ENCODE assay signal across 9 cellular contexts in the genomic region with DNA sequence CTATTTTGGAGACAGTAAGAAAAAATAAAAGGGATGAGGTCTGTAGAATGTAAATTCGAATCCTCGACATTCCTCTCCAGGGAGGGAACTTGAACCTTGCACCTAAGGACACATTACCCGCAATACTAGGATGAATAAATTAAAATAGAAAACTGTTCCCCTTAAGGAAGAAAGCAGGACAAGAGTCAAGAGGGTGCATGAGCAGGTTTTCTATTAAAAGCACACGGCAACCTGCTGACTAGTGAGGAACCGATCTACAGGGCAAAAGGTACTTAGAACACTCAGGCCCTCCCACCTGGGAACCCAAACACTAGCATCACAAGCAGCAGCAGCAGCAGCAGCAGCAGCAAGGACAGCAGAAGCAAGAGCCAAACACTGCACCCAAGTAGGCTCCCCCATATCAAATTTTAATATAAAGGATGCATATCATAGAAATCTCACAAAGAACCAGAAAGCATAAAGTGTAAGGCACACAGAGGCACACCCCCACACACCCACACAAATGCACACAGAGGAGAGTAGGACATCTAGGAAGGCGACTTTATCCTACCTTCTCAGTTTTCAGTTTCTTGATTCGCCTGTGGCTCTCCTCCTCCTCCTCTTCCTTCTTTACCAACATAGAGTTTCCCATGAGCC. TPM values are rescaled to one million over a fixed set of nuclear protein-coding genes. Genes with fewer than 3 reads are reported as not detected.
DNase-seq lines count a peak whose midpoint lies in the region; ATAC-seq and TF ChIP-seq lines count a peak whose summit lies in the region.
"Had no signal": no experiment of that assay in that cellular context is flagged by ENCODE, and none has a peak within 500 bp of the region (broad histone marks: within the 10 kb centered on the region; RNA-seq: fewer than 3 reads in every experiment).

No MANE protein-coding gene starts in this region.

- H3F3A ChIP-seq in SU-DHL-6 (ENCODE audit: insufficient read depth) = peaks cover 74% of the 10 kb centered on the region

- DNase-seq in islet precursor cell (peak; percentile 63), suprapubic skin (ENCODE audit: low spot score in 2 of 2) (no peak)
- no peak for DNase-seq in activated T-cell treated with anti-CD3 and anti-CD28 coated beads, Interleukin-2, amount 50 U/mL, for 1 hour
- no peak for DNase-seq in stimulated activated CD4-positive, alpha-beta T cell treated with anti-CD3 and anti-CD28 coated beads, Interleukin-1b, Interleukin-23, amount 100 ng/mL, for 48 hours
- DNase-seq: activated naive CD8-positive, alpha-beta T cell treated with anti-CD3 and anti-CD28 coated beads, Interleukin-2, amount 10 ng/mL, durations not matched to agents 7 days and 5 days had no signal

- CTCF ChIA-PET in HEK293 (lab: Yijun Ruan, JAX) = no interaction called here

- H3K27ac ChIP-seq in HEK293 (ENCODE audit: extremely low read depth, low read depth, low read length) (peak overlapping the region; percentile 99), SU-DHL-6 (ENCODE audit: low read depth, low read length) (peak overlapping the region; percentile 98), suprapubic skin (peak overlapping the region; percentile 88)

- H3K9me3 ChIP-seq in HEK293 (ENCODE audit: control insufficient read depth, insufficient read depth, low read depth, low read length) (no peaks in the 10 kb centered on the region), SU-DHL-6 (ENCODE audit: insufficient read depth, low read length) (no peaks in the 10 kb centered on the region), suprapubic skin (no peaks in the 10 kb centered on the region)

- TF ChIP-seq EP300 in suprapubic skin (IDR thresholded peaks at IDR 0.05) = no peak

- H3K4me1 ChIP-seq in HEK293 (ENCODE audit: control insufficient read depth, insufficient read depth, low read length) (peaks cover 34% of the 10 kb centered on the region), suprapubic skin (peaks cover 66% of the 10 kb centered on the region)

- no peaks in the 10 kb centered on the region for H3K36me3 ChIP-seq in HEK293 (ENCODE audit: control insufficient read depth in 2 of 2, insufficient read depth in 1 of 2, low read length in 2 of 2)
- no peaks in the 10 kb centered on the region; the same call in 1 of the 2 replicates for H3K36me3 ChIP-seq in SU-DHL-6 (ENCODE audit: low read length)
- H3K36me3 ChIP-seq in suprapubic skin = no peaks in the 10 kb centered on the region

- peaks cover 77% of the 10 kb centered on the region for H3K79me2 ChIP-seq in SU-DHL-6 (ENCODE audit: insufficient read depth, low read length)

- peak overlapping the region; percentile 89 for H3K9ac ChIP-seq in SU-DHL-6 (ENCODE audit: low read length)

- peak overlapping the region; percentile 82 for H3K4me3 ChIP-seq in HEK293 (ENCODE audit: low read depth, low read length)
- peak overlapping the region; percentile 88 for H3K4me3 ChIP-seq in SU-DHL-6 (ENCODE audit: insufficient read depth, low read length, poor library complexity, severe bottlenecking)
- peak overlapping the region; percentile 53 for H3K4me3 ChIP-seq in suprapubic skin

- no peaks in the 10 kb centered on the region for H3K27me3 ChIP-seq in SU-DHL-6 (ENCODE audit: low read length)
- peaks cover 10% of the 10 kb centered on the region for H3K27me3 ChIP-seq in suprapubic skin

- no peak for TF ChIP-seq POLR2A in suprapubic skin (IDR thresholded peaks at IDR 0.05)

- H3K4me2 ChIP-seq in SU-DHL-6 (ENCODE audit: low read depth, low read length, poor library complexity, severe bottlenecking) = peak overlapping the region; percentile 96

- POLR2A ChIA-PET in HEK293 (lab: Yijun Ruan, JAX) = interaction anchor here (0.7 kb wide), 1 partner anchor 115 kb away, joined by 3 read pairs; no protein-coding TSS in a partner anchor

- H3K9me2 ChIP-seq in SU-DHL-6 (replicated peaks; ENCODE audit: insufficient read depth, low read length) = no peaks in the 10 kb centered on the region

- no peak for ATAC-seq in HG03039 (IDR thresholded peaks at IDR 0.05; ENCODE audit: unreplicated experiment)
- no peak for ATAC-seq in HG03097 (IDR thresholded peaks at IDR 0.05; ENCODE audit: low FRiP score, unreplicated experiment)

- WGBS in suprapubic skin = 43% methylated on average over 7 of the region's 7 CpGs

- no peak overlapping the region for H2AFZ ChIP-seq in SU-DHL-6 (ENCODE audit: low read depth, low read length, severe bottlenecking)

- TF ChIP-seq CTCF in HEK293 (tag by site-specific recombination; IDR thresholded peaks at IDR 0.05) (no peak), SU-DHL-6 (IDR thresholded peaks at IDR 0.05; ENCODE audit: insufficient read depth, low read length, poor library complexity, severe bottlenecking) (no peak), suprapubic skin (IDR thresholded peaks at IDR 0.05) (no peak)

- no peaks in the 10 kb centered on the region for H4K20me1 ChIP-seq in SU-DHL-6 (ENCODE audit: low read depth, low read length)

TF ChIP-seq in HEK293, 187 proteins besides CTCF, POLR2A, EP300 and RAD21 (continues in another document):
- TF ChIP-seq ZNF433 (tag by site-specific recombination; IDR thresholded peaks at IDR 0.05; ENCODE audit: low read depth) (no peak), ZNF175 (tag by site-specific recombination; IDR thresholded peaks at IDR 0.05) (no peak), ZBTB1 (tag by site-specific recombination; IDR thresholded peaks at IDR 0.05) (no peak), YY1 (tag by site-specific recombination; IDR thresholded peaks at IDR 0.05) (no peak), KLF1 (tag by site-specific recombination; IDR thresholded peaks at IDR 0.05) (peak; percentile 15; the same call in 1 of the 2 replicates), ZNF174 (tag by site-specific recombination; IDR thresholded peaks at IDR 0.05) (no peak), ZSCAN23 (tag by site-specific recombination; IDR thresholded peaks at IDR 0.05) (no peak)
- TF ChIP-seq, protein P1, sequence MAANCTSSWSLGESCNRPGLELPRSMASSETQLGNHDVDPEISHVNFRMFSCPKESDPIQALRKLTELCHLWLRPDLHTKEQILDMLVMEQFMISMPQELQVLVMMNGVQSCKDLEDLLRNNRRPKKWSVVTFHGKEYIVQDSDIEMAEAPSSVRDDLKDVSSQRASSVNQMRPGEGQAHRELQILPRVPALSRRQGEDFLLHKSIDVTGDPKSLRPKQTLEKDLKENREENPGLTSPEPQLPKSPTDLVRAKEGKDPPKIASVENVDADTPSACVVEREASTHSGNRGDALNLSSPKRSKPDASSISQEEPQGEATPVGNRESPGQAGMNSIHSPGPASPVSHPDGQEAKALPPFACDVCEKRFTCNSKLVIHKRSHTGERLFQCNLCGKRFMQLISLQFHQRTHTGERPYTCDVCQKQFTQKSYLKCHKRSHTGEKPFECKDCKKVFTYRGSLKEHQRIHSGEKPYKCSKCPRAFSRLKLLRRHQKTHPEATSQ (tag by site-specific recombination; IDR thresholded peaks at IDR 0.05) = no peak
- TF ChIP-seq, protein P2, sequence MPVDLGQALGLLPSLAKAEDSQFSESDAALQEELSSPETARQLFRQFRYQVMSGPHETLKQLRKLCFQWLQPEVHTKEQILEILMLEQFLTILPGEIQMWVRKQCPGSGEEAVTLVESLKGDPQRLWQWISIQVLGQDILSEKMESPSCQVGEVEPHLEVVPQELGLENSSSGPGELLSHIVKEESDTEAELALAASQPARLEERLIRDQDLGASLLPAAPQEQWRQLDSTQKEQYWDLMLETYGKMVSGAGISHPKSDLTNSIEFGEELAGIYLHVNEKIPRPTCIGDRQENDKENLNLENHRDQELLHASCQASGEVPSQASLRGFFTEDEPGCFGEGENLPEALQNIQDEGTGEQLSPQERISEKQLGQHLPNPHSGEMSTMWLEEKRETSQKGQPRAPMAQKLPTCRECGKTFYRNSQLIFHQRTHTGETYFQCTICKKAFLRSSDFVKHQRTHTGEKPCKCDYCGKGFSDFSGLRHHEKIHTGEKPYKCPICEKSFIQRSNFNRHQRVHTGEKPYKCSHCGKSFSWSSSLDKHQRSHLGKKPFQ (tag by site-specific recombination; IDR thresholded peaks at IDR 0.05) = no peak
- TF ChIP-seq, protein P3, sequence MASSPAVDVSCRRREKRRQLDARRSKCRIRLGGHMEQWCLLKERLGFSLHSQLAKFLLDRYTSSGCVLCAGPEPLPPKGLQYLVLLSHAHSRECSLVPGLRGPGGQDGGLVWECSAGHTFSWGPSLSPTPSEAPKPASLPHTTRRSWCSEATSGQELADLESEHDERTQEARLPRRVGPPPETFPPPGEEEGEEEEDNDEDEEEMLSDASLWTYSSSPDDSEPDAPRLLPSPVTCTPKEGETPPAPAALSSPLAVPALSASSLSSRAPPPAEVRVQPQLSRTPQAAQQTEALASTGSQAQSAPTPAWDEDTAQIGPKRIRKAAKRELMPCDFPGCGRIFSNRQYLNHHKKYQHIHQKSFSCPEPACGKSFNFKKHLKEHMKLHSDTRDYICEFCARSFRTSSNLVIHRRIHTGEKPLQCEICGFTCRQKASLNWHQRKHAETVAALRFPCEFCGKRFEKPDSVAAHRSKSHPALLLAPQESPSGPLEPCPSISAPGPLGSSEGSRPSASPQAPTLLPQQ (tag by site-specific recombination; IDR thresholded peaks at IDR 0.05) = no peak
- TF ChIP-seq, protein P4, sequence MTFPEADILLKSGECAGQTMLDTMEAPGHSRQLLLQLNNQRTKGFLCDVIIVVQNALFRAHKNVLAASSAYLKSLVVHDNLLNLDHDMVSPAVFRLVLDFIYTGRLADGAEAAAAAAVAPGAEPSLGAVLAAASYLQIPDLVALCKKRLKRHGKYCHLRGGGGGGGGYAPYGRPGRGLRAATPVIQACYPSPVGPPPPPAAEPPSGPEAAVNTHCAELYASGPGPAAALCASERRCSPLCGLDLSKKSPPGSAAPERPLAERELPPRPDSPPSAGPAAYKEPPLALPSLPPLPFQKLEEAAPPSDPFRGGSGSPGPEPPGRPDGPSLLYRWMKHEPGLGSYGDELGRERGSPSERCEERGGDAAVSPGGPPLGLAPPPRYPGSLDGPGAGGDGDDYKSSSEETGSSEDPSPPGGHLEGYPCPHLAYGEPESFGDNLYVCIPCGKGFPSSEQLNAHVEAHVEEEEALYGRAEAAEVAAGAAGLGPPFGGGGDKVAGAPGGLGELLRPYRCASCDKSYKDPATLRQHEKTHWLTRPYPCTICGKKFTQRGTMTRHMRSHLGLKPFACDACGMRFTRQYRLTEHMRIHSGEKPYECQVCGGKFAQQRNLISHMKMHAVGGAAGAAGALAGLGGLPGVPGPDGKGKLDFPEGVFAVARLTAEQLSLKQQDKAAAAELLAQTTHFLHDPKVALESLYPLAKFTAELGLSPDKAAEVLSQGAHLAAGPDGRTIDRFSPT (tag by site-specific recombination; IDR thresholded peaks at IDR 0.05) = no peak

RNA-seq across cellular contexts. Expression of a gene that starts 2.8 kb away (rescaled TPM):
- total RNA-seq in suprapubic skin = 10 to 100 TPM in 2 of 4 donors, 1 to 10 TPM in 2; 3.9 to 11.9 (median 9.1) TPM
- total RNA-seq: activated naive CD8-positive, alpha-beta T cell treated with anti-CD3 and anti-CD28 coated beads, Interleukin-2, amount 10 ng/mL, durations not matched to agents 7 days and 5 days had no signal
